Comparison of ENCODE assay signal across 8 cellular contexts in genomic region chr22:21951931-21952465, GRCh38. TPM values are rescaled to one million over a fixed set of nuclear protein-coding genes. Genes with fewer than 3 reads are reported as not detected.
DNase-seq lines count a peak whose midpoint lies in the region; ATAC-seq and TF ChIP-seq lines count a peak whose summit lies in the region.

No MANE protein-coding gene starts in this region.

- no peaks in the 10 kb centered on the region for H3K36me3 ChIP-seq in breast epithelium

- no peaks in the 10 kb centered on the region for H3K27me3 Mint-ChIP-seq in stimulated activated memory B cell treated with anti-CD40 and anti-IgM and Interleukin-4, amounts not matched to agents 10 μg/mL and 1 μg/mL and 100 μg/mL, for 72 hours

- H3K4me1 ChIP-seq in breast epithelium, result peaks cover 2 to 7% of the 10 kb centered on the region in 2 donors

- H3K4me3 Mint-ChIP-seq in stimulated activated memory B cell treated with anti-CD40 and anti-IgM and Interleukin-4, amounts not matched to agents 10 μg/mL and 1 μg/mL and 100 μg/mL, for 72 hours, result peak overlapping the region; percentile 92

- H3K36me3 Mint-ChIP-seq in stimulated activated memory B cell treated with anti-CD40 and anti-IgM and Interleukin-4, amounts not matched to agents 10 μg/mL and 1 μg/mL and 100 μg/mL, for 72 hours, result no peaks in the 10 kb centered on the region

- TF ChIP-seq POLR2A in breast epithelium (IDR thresholded peaks at IDR 0.05), result no peak

- H3K9me3 Mint-ChIP-seq in stimulated activated memory B cell treated with anti-CD40 and anti-IgM and Interleukin-4, amounts not matched to agents 10 μg/mL and 1 μg/mL and 100 μg/mL, for 72 hours, result no peaks in the 10 kb centered on the region

- peak overlapping the region; percentile 75 to 89 for H3K27ac ChIP-seq in breast epithelium

- no peak for TF ChIP-seq CTCF in breast epithelium (IDR thresholded peaks at IDR 0.05)

- peaks cover 38% of the 10 kb centered on the region for H3K4me1 Mint-ChIP-seq in stimulated activated memory B cell treated with anti-CD40 and anti-IgM and Interleukin-4, amounts not matched to agents 10 μg/mL and 1 μg/mL and 100 μg/mL, for 72 hours

- ATAC-seq in stimulated activated memory B cell treated with anti-CD40 and anti-IgM and Interleukin-4, amounts not matched to agents 10 μg/mL and 1 μg/mL and 100 μg/mL, for 72 hours, result peak; percentile 49
- no peak for ATAC-seq in GM21447 (IDR thresholded peaks at IDR 0.05; ENCODE audit: unreplicated experiment)

- DNase-seq in activated CD4-positive, CD25-positive, alpha-beta regulatory T cell treated with anti-CD3 and anti-CD28 coated beads, Interleukin-2, amount 50 U/mL, for 72 hours, result peak; percentile 41
- no peak for DNase-seq in activated CD4-positive, CD25-positive, alpha-beta regulatory T cell (lab: John Stamatoyannopoulos, UW)
- DNase-seq in RPMI7951 (ENCODE audit: low read depth) (peak; percentile 45), breast epithelium (ENCODE audit: low spot score in 2 of 2) (no peak), kidney tubule cell (ENCODE audit: low spot score) (peak; percentile 50), NCI-H1105 treated with DMSO at 0.1 percent for 48 hours (lab: John Stamatoyannopoulos, UW) (no peak)

- intact Hi-C loops in breast epithelium (cut with DNase I; ENCODE audit: low total_unique reads), result no loop called here

- H3K27me3 ChIP-seq in breast epithelium, result no peaks in the 10 kb centered on the region

- peak overlapping the region; percentile 67 to 90 (median 71) for H3K4me3 ChIP-seq in breast epithelium

- H3K9me3 ChIP-seq in breast epithelium, result no peaks in the 10 kb centered on the region

- H3K27ac Mint-ChIP-seq in stimulated activated memory B cell treated with anti-CD40 and anti-IgM and Interleukin-4, amounts not matched to agents 10 μg/mL and 1 μg/mL and 100 μg/mL, for 72 hours, result peak overlapping the region; percentile 74

RNA-seq across cellular contexts. Expression of gene PPM1F, which starts 0.7 kb away (rescaled TPM):
- 13.5 and 21.7 TPM in 2 replicates for total RNA-seq in RPMI7951 (2014; rRNA removed; shearing (Covaris generic))
- 10 to 100 TPM; 24.3 to 45.2 (median 28.1) TPM for total RNA-seq in breast epithelium

RNA-seq across cellular contexts. Expression of gene TOP3B, which starts 30.6 kb away (rescaled TPM):
- 12.6 and 13.3 TPM in 2 replicates for total RNA-seq in RPMI7951 (2014; rRNA removed; shearing (Covaris generic))
- total RNA-seq in breast epithelium, result 10 to 100 TPM; 20.2 to 34.8 (median 33.1) TPM

Comparison
In these comparisons a context has a peak if more than half of its experiments do, and no peak if none do; other contexts are left out.
1. DNase-seq: peak in activated CD4-positive, CD25-positive, alpha-beta regulatory T cell treated with anti-CD3 and anti-CD28 coated beads, Interleukin-2, amount 50 U/mL, for 72 hours (single experiment), RPMI7951 (single experiment) and kidney tubule cell (single experiment); none in activated CD4-positive, CD25-positive, alpha-beta regulatory T cell (0 of 4), breast epithelium (0 of 2) and NCI-H1105 treated with DMSO at 0.1 percent for 48 hours (single experiment).